In the genomic region with DNA sequence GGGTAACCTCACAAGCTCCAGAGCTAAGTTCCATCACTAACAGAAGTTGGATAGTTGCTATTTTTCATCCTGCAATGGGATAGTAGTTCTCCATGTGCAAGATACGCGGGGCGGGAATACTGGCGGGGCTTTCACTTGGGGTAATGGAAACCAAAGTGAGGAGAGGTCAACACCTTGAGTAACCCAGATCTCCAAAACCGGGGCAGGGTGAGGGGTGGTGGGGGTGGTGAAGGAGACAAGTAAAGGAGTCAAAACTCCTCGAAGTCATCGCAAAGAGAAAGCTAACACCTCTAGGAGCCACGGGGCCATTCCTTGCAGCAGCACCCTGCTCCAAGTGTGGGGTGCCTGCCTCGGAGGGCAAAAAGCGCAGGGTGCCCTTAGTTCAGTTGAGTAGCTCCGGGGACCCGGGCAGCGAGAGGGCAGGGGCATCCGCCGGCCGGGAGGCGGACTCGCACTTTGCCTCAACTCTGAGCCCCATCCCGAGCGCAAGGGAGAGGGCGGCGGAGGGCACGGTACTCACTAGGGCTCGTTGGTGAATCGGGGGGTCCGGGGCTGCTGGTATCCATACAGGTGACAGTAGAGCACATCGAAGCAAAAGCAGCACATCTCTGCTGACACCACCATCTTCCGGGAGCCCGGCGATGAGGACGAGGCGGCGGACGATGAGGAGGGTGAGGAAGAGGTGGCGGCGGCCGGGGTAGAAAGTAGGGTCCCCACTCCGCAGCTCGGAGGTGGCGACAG, we compare ENCODE assay signal across 8 cellular contexts. TPM values are rescaled to one million over a fixed set of nuclear protein-coding genes. Genes with fewer than 3 reads are reported as not detected.
DNase-seq lines count a peak whose midpoint lies in the region; ATAC-seq and TF ChIP-seq lines count a peak whose summit lies in the region.

No MANE protein-coding gene starts in this region.

- no peaks in the 10 kb centered on the region for H3K27me3 Mint-ChIP-seq in naive thymus-derived CD8-positive, alpha-beta T cell

- peak overlapping the region; percentile 75 for H3K4me2 ChIP-seq in DOHH2 (ENCODE audit: low read length)

- H3K9me3 Mint-ChIP-seq in naive thymus-derived CD8-positive, alpha-beta T cell: no peaks in the 10 kb centered on the region

- peak overlapping the region; percentile 91 for H3K4me3 ChIP-seq in DOHH2 (ENCODE audit: low read length)
- H3K4me3 ChIP-seq in esophagus (ENCODE audit: low read depth in 1 of 2, low read length in 2 of 2): peak overlapping the region; percentile 51 to 84
- H3K4me3 ChIP-seq in testis: peak overlapping the region; percentile 66 to 84

- no peaks in the 10 kb centered on the region for H3F3A ChIP-seq in DOHH2 (ENCODE audit: control insufficient read depth, insufficient read depth)

- H3K27ac Mint-ChIP-seq in naive thymus-derived CD8-positive, alpha-beta T cell: peak overlapping the region; percentile 64 to 96 (median 87)

- H3K36me3 ChIP-seq in DOHH2 (ENCODE audit: control insufficient read depth, low read length): peaks cover 3% of the 10 kb centered on the region; the same call in 1 of the 2 replicates
- H3K36me3 ChIP-seq in KOPT-K1 (ENCODE audit: insufficient read depth, low read length): no peaks in the 10 kb centered on the region
- no peaks in the 10 kb centered on the region for H3K36me3 ChIP-seq in esophagus (ENCODE audit: control insufficient read depth in 2 of 2, insufficient read depth in 2 of 2, low read length in 1 of 2)
- H3K36me3 ChIP-seq in testis (ENCODE audit: low read depth, missing control alignments): no peaks in the 10 kb centered on the region

- DNase-seq in activated CD8-positive, alpha-beta memory T cell treated with anti-CD3 and anti-CD28 coated beads, Interleukin-2, amount 50 U/mL, for 48 hours: peak; percentile 66
- DNase-seq in naive thymus-derived CD8-positive, alpha-beta T cell: peak in 4 of 10 donors; percentile 4 to 61 (median 24)
- DNase-seq in testis (peak; percentile 18), OCI-M2 (lab: John Stamatoyannopoulos, UW; ENCODE audit: unreplicated experiment) (no peak)

- WGBS in esophagus, 2 donors: 1 to 36% methylated on average over 40 of the region's 40 CpGs
- 0 to 1% methylated on average over 2 to 22 of the region's 40 CpGs for WGBS in testis, 2 donors

- intact Hi-C loops in testis (cut with DNase I; ENCODE audit: low total_unique reads): no loop called here

- POLR2A ChIA-PET in naive thymus-derived CD8-positive, alpha-beta T cell (lab: Charles Lee): interaction anchor here (0.9 to 2.8 kb wide), 5 partner anchors 46 to 584 kb away, joined by 3 to 9 read pairs (median 5); partner anchors contain the start of gene ACSL4

- H3K4me1 ChIP-seq in DOHH2 (ENCODE audit: control insufficient read depth, low read length) (peaks cover 49% of the 10 kb centered on the region), esophagus (ENCODE audit: control insufficient read depth in 2 of 2, insufficient read depth in 2 of 2, low read length in 1 of 2) (no peaks in the 10 kb centered on the region), testis (no peaks in the 10 kb centered on the region)

- H3K36me3 Mint-ChIP-seq in naive thymus-derived CD8-positive, alpha-beta T cell: no peaks in the 10 kb centered on the region

- no peak for TF ChIP-seq CTCF in DOHH2 (IDR thresholded peaks at IDR 0.05; ENCODE audit: low read depth, low read length, poor library complexity, severe bottlenecking)
- TF ChIP-seq CTCF in testis (IDR thresholded peaks at IDR 0.05): no peak

- H3K79me2 ChIP-seq in DOHH2 (ENCODE audit: control insufficient read depth, low read length): peaks cover 56% of the 10 kb centered on the region

- no peak for TF ChIP-seq POLR2A in testis (IDR thresholded peaks at IDR 0.05)

- no peaks in the 10 kb centered on the region for H3K9me3 ChIP-seq in DOHH2 (ENCODE audit: control insufficient read depth, insufficient read depth, low read length)
- H3K9me3 ChIP-seq in KOPT-K1 (ENCODE audit: insufficient read depth, low read length, poor library complexity, severe bottlenecking): no peaks in the 10 kb centered on the region
- no peaks in the 10 kb centered on the region for H3K9me3 ChIP-seq in esophagus (ENCODE audit: control insufficient read depth in 2 of 2, insufficient read depth in 1 of 2, low read depth in 1 of 2, low read length in 1 of 2)
- H3K9me3 ChIP-seq in testis: no peaks in the 10 kb centered on the region

- peak; percentile 18 for ATAC-seq in GM21529 (IDR thresholded peaks at IDR 0.05; ENCODE audit: unreplicated experiment)
- peak; percentile 31 to 42 for ATAC-seq in naive thymus-derived CD8-positive, alpha-beta T cell

- H4K20me1 ChIP-seq in DOHH2 (ENCODE audit: control insufficient read depth, insufficient read depth, low read depth, low read length): peaks cover 3% of the 10 kb centered on the region; the same call in 1 of the 2 replicates

- H3K27me3 ChIP-seq in DOHH2 (ENCODE audit: control insufficient read depth, low read length): no peaks in the 10 kb centered on the region
- no peaks in the 10 kb centered on the region for H3K27me3 ChIP-seq in esophagus (ENCODE audit: control insufficient read depth in 1 of 2, insufficient read depth in 2 of 2, low read length in 2 of 2)
- no peaks in the 10 kb centered on the region for H3K27me3 ChIP-seq in testis

- H3K4me3 Mint-ChIP-seq in naive thymus-derived CD8-positive, alpha-beta T cell: peak overlapping the region; percentile 87 to 97 (median 90)

- H3K9me2 ChIP-seq in DOHH2 (replicated peaks; ENCODE audit: control insufficient read depth, low read length): no peaks in the 10 kb centered on the region

- H3K27ac ChIP-seq in DOHH2 (ENCODE audit: low read depth, low read length): peak overlapping the region; percentile 57
- peak overlapping the region; percentile 83 for H3K27ac ChIP-seq in KOPT-K1 (ENCODE audit: low read depth, low read length, poor library complexity, severe bottlenecking)
- H3K27ac ChIP-seq in esophagus (ENCODE audit: low read depth in 2 of 2, low read length in 1 of 2): peak overlapping the region; percentile 66 to 81
- H3K27ac ChIP-seq in testis: peak overlapping the region; percentile 77 to 90

- H3K4me1 Mint-ChIP-seq in naive thymus-derived CD8-positive, alpha-beta T cell: peaks cover 9 to 49% (median 17%) of the 10 kb centered on the region in 4 donors

RNA-seq across cellular contexts. Expression of gene AMMECR1, which starts 0.6 kb away (rescaled TPM):
- polyA plus RNA-seq in esophagus: 1 to 10 TPM; 5.8 to 6.9 TPM
- 10 to 100 TPM in 1 of 2 experiments, 1 to 10 TPM in 1; 9.3 to 12.1 TPM for total RNA-seq in naive thymus-derived CD8-positive, alpha-beta T cell
- 1 to 10 TPM; 4.7 to 6.6 (median 6.1) TPM for polyA plus RNA-seq in naive thymus-derived CD8-positive, alpha-beta T cell
- total RNA-seq in testis: 1 to 10 TPM; 5.4 to 5.7 TPM
- 3.3 TPM for polyA plus RNA-seq in testis (ENCODE audit: insufficient read depth, low read depth, low replicate concordance)

RNA-seq across cellular contexts. Expression of gene RTL9, which starts 41.4 kb away (rescaled TPM):
- polyA plus RNA-seq in esophagus (under 1 TPM in 1 of 2 donors, not detected in 1; 0.01 TPM), testis (ENCODE audit: insufficient read depth, low read depth, low replicate concordance) (27.1 TPM)
- not detected for total RNA-seq in naive thymus-derived CD8-positive, alpha-beta T cell
- not detected for polyA plus RNA-seq in naive thymus-derived CD8-positive, alpha-beta T cell
- total RNA-seq in testis: 10 to 100 TPM; 66.6 to 94.4 TPM

Comparison
In these comparisons a context has a peak if more than half of its experiments do, and no peak if none do; other contexts are left out.
1. RNA of gene RTL9, which starts 41.4 kb away (polyA plus RNA-seq): 27.1 TPM in testis (single experiment); 0.01 TPM in esophagus and not detected in naive thymus-derived CD8-positive, alpha-beta T cell; every median in the first group is over 10 times any median in the second.
2. Peak in every context shown above with its lines, with median percentiles within 50 percentile points of each other: H3K27ac ChIP-seq and H3K4me3 ChIP-seq.